1 cellular context compared by ENCODE assay signal in genomic region chr4:44678094-44679023, GRCh38.
A peak's percentile ranks its signal among the peaks of the same experiment; 100 is the strongest.
TF ChIP-seq lines count a peak whose summit lies in the region.

TSS of gene GUF1 (plus strand) at chr4:44678420. CDS start at chr4:44678623, 203 bp downstream.

TF ChIP-seq in HEK293, 187 proteins besides CTCF, POLR2A, EP300 and RAD21 (continued from another document and continues in another):
- no peak for TF ChIP-seq YY2 (tag by site-specific recombination; IDR thresholded peaks at IDR 0.05)
- no peak for TF ChIP-seq ZNF138 (tag by site-specific recombination; IDR thresholded peaks at IDR 0.05; ENCODE audit: borderline replicate concordance)
- TF ChIP-seq ZBTB44 (tag by site-specific recombination; IDR thresholded peaks at IDR 0.05) = no peak
- peak; percentile 84 for TF ChIP-seq GLIS2 (tag by site-specific recombination; IDR thresholded peaks at IDR 0.05)
- TF ChIP-seq ZFP3 (tag by site-specific recombination; IDR thresholded peaks at IDR 0.05; ENCODE audit: low read depth) = no peak
- TF ChIP-seq ZNF112 (tag by site-specific recombination; IDR thresholded peaks at IDR 0.05) = no peak
- peak; percentile 56; the same call in 1 of the 2 replicates for TF ChIP-seq ZNF335 (tag by site-specific recombination; conservative IDR thresholded peaks at IDR 0.05)
- no peak for TF ChIP-seq ZNF146 (tag by site-specific recombination; IDR thresholded peaks at IDR 0.05)
- no peak for TF ChIP-seq SALL2 (tag by site-specific recombination; IDR thresholded peaks at IDR 0.05; ENCODE audit: borderline replicate concordance)
- no peak for TF ChIP-seq ZNF274 (IDR thresholded peaks at IDR 0.05; ENCODE audit: low read length)
- no peak for TF ChIP-seq ZNF274 (tag by site-specific recombination; IDR thresholded peaks at IDR 0.05; ENCODE audit: borderline replicate concordance)
- peak; percentile 76 for TF ChIP-seq ZNF600 (tag by site-specific recombination; IDR thresholded peaks at IDR 0.05)
- no peak for TF ChIP-seq ZNF362 (tag by site-specific recombination; IDR thresholded peaks at IDR 0.05)
- TF ChIP-seq ZNF449 (tag by site-specific recombination; IDR thresholded peaks at IDR 0.05) = no peak
- peak; percentile 35; the same call in 1 of the 2 replicates for TF ChIP-seq ZBTB11 (tag by site-specific recombination; conservative IDR thresholded peaks at IDR 0.05; ENCODE audit: low read depth)
- TF ChIP-seq ZNF580 (tag by site-specific recombination; IDR thresholded peaks at IDR 0.05) = peak; percentile 94
- no peak for TF ChIP-seq TCF7L2 (IDR thresholded peaks at IDR 0.05; ENCODE audit: borderline replicate concordance, low read depth, low read length)
- no peak for TF ChIP-seq ATF2 (tag by site-specific recombination; IDR thresholded peaks at IDR 0.05; ENCODE audit: low read depth)
- TF ChIP-seq ZNF560 (tag by site-specific recombination; IDR thresholded peaks at IDR 0.05; ENCODE audit: borderline replicate concordance) = no peak
- TF ChIP-seq ZNF18 (tag by site-specific recombination; IDR thresholded peaks at IDR 0.05) = no peak
- 0 out of 2 replicates have a peak, but pooled peaks have one; percentile 54 for TF ChIP-seq ZNF692 (tag by site-specific recombination; IDR thresholded peaks at IDR 0.05)
- TF ChIP-seq ZSCAN4 (tag by site-specific recombination; IDR thresholded peaks at IDR 0.05) = no peak
- TF ChIP-seq ZNF394 (tag by site-specific recombination; IDR thresholded peaks at IDR 0.05; ENCODE audit: borderline replicate concordance) = 0 out of 2 replicates have a peak, but pooled peaks have one; percentile 21
- TF ChIP-seq RBAK (tag by site-specific recombination; IDR thresholded peaks at IDR 0.05) = no peak
- no peak for TF ChIP-seq ZSCAN16 (tag by site-specific recombination; IDR thresholded peaks at IDR 0.05)
- 0 out of 2 replicates have a peak, but pooled peaks have one; percentile 14 for TF ChIP-seq ZNF24 (tag by site-specific recombination; IDR thresholded peaks at IDR 0.05)
- TF ChIP-seq SCRT1 (tag by site-specific recombination; IDR thresholded peaks at IDR 0.05; ENCODE audit: borderline replicate concordance) = peak; percentile 66
- no peak for TF ChIP-seq ZNF639 (tag by site-specific recombination; IDR thresholded peaks at IDR 0.05)
- TF ChIP-seq ZNF514 (tag by site-specific recombination; IDR thresholded peaks at IDR 0.05) = no peak
- no peak for TF ChIP-seq KLF16 (tag by site-specific recombination; IDR thresholded peaks at IDR 0.05)
- no peak for TF ChIP-seq IKZF3 (tag by site-specific recombination; IDR thresholded peaks at IDR 0.05)
- TF ChIP-seq TRIM28 (IDR thresholded peaks at IDR 0.05; ENCODE audit: borderline replicate concordance, low read length) = peak; percentile 41; the same call in 1 of the 2 replicates
- TF ChIP-seq HOXA7 (CRISPR knock-in tag; IDR thresholded peaks at IDR 0.05; ENCODE audit: borderline replicate concordance) = no peak
- no peak; the same call in 1 of the 2 replicates for TF ChIP-seq ZSCAN30 (tag by site-specific recombination; IDR thresholded peaks at IDR 0.05)
- no peak for TF ChIP-seq ZNF16 (tag by site-specific recombination; IDR thresholded peaks at IDR 0.05; ENCODE audit: low read depth)
- peak; percentile 84 for TF ChIP-seq SCRT2 (tag by site-specific recombination; IDR thresholded peaks at IDR 0.05)
- TF ChIP-seq ZNF548 (tag by site-specific recombination; IDR thresholded peaks at IDR 0.05) = no peak
- no peak for TF ChIP-seq ZNF211 (tag by site-specific recombination; IDR thresholded peaks at IDR 0.05; ENCODE audit: low read depth)
- TF ChIP-seq ZNF302 (tag by site-specific recombination; IDR thresholded peaks at IDR 0.05; ENCODE audit: low read depth) = no peak
- TF ChIP-seq ZNF416 (tag by site-specific recombination; IDR thresholded peaks at IDR 0.05) = no peak
- no peak for TF ChIP-seq ZNF366 (tag by site-specific recombination; conservative IDR thresholded peaks at IDR 0.05)
- TF ChIP-seq ZBTB1 (tag by site-specific recombination; IDR thresholded peaks at IDR 0.05) = no peak
- TF ChIP-seq ZNF473 (tag by site-specific recombination; IDR thresholded peaks at IDR 0.05) = no peak
- no peak for TF ChIP-seq HIC1 (tag by site-specific recombination; IDR thresholded peaks at IDR 0.05)
- no peak for TF ChIP-seq ZNF266 (tag by site-specific recombination; IDR thresholded peaks at IDR 0.05; ENCODE audit: low read depth)
- no peak for TF ChIP-seq ZNF623 (tag by site-specific recombination; IDR thresholded peaks at IDR 0.05)
- no peak for TF ChIP-seq ZNF426 (tag by site-specific recombination; IDR thresholded peaks at IDR 0.05)
- TF ChIP-seq ZNF660 (tag by site-specific recombination; IDR thresholded peaks at IDR 0.05) = no peak
